In genomic region chr3:104556372-104557078, GRCh38 we compare ENCODE assay signal across 16 cellular contexts.
A peak's percentile ranks its signal among the peaks of the same experiment; 100 is the strongest.
DNase-seq lines count a peak whose midpoint lies in the region; ATAC-seq and TF ChIP-seq lines count a peak whose summit lies in the region.
"Had no signal": no experiment of that assay in that cellular context is flagged by ENCODE, and none has a peak within 500 bp of the region (broad histone marks: within the 10 kb centered on the region; RNA-seq: fewer than 3 reads in every experiment).

No MANE protein-coding gene starts in this region.

- H3K36me3 Mint-ChIP-seq in CD8-positive, alpha-beta memory T cell = no peaks in the 10 kb centered on the region
- H3K36me3 Mint-ChIP-seq in progenitor cell of endocrine pancreas (ENCODE audit: insufficient read depth) = no peaks in the 10 kb centered on the region

- no peaks in the 10 kb centered on the region for H3K27me3 Mint-ChIP-seq in CD8-positive, alpha-beta memory T cell
- H3K27me3 Mint-ChIP-seq in progenitor cell of endocrine pancreas = no peaks in the 10 kb centered on the region

- no peaks in the 10 kb centered on the region for H3K9me3 Mint-ChIP-seq in CD8-positive, alpha-beta memory T cell
- H3K9me3 Mint-ChIP-seq in progenitor cell of endocrine pancreas (ENCODE audit: low read depth) = no peaks in the 10 kb centered on the region

- H3K27ac Mint-ChIP-seq in CD8-positive, alpha-beta memory T cell = peak overlapping the region in 1 of 8 donors; percentile 27
- no peak overlapping the region for H3K27ac Mint-ChIP-seq in progenitor cell of endocrine pancreas

- ATAC-seq in HG03354 (IDR thresholded peaks at IDR 0.05; ENCODE audit: poor library complexity, severe bottlenecking, unreplicated experiment) (peak; percentile 70), GM19324 (IDR thresholded peaks at IDR 0.05; ENCODE audit: low FRiP score, unreplicated experiment) (no peak)
- ATAC-seq: A549 had no signal

- no peak overlapping the region for H3K27ac ChIP-seq in CD8-positive, alpha-beta memory T cell (ENCODE audit: low read depth, low read length)
- H3K27ac ChIP-seq: A549, adrenal gland, right atrium auricular region had no signal

- CTCF ChIA-PET in CD8-positive, alpha-beta memory T cell (lab: Charles Lee) = no interaction called here

- DNase-seq in AG09309 (ENCODE audit: low read depth) (peak; percentile 14), SK-N-DZ (ENCODE audit: low spot score) (peak; percentile 41), iPS-NIHi11 (ENCODE audit: low spot score) (peak; percentile 12), progenitor cell of endocrine pancreas (ENCODE audit: low spot score, unreplicated experiment) (no peak), NCI-H1694 (lab: John Stamatoyannopoulos, UW) (no peak)
- DNase-seq in CD8-positive, alpha-beta memory T cell = no peak
- DNase-seq: activated T-cell treated with anti-CD3 and anti-CD28 coated beads, Interleukin-2, amount 50 U/mL, for 1 hour; DMS53; stimulated activated CD4-positive, alpha-beta T cell treated with anti-CD3 and anti-CD28 coated beads, Interleukin-2, amount 100 ng/mL, for 48 hours; SW 1271; trophoblast cell had no signal

- no peaks in the 10 kb centered on the region for H3K27me3 ChIP-seq in CD8-positive, alpha-beta memory T cell (ENCODE audit: insufficient read depth, low read length, poor library complexity, severe bottlenecking)
- H3K27me3 ChIP-seq: adrenal gland, right atrium auricular region had no signal

- TF ChIP-seq CTCF in AG09309 (IDR thresholded peaks at IDR 0.05; ENCODE audit: control insufficient read depth, insufficient read depth, low read depth, low read length, missing control alignments) (no peak), progenitor cell of endocrine pancreas (IDR thresholded peaks at IDR 0.05; ENCODE audit: unreplicated experiment) (no peak)

- no peaks in the 10 kb centered on the region for H3K36me3 ChIP-seq in CD8-positive, alpha-beta memory T cell (ENCODE audit: insufficient read depth, low read length)
- H3K36me3 ChIP-seq: adrenal gland, right atrium auricular region had no signal

- POLR2A ChIA-PET in CD8-positive, alpha-beta memory T cell (lab: Charles Lee) = no interaction called here

- no peaks in the 10 kb centered on the region for H3K4me1 ChIP-seq in CD8-positive, alpha-beta memory T cell (ENCODE audit: insufficient read depth, low read length)
- H3K4me1 ChIP-seq: A549, right atrium auricular region had no signal

- H3K9me3 ChIP-seq in CD8-positive, alpha-beta memory T cell (ENCODE audit: low read length) = no peaks in the 10 kb centered on the region
- H3K9me3 ChIP-seq: A549, adrenal gland, right atrium auricular region had no signal

- H3K4me3 Mint-ChIP-seq in CD8-positive, alpha-beta memory T cell = no peak overlapping the region
- no peak overlapping the region for H3K4me3 Mint-ChIP-seq in progenitor cell of endocrine pancreas (ENCODE audit: low read depth)

- no peak overlapping the region for H3K4me3 ChIP-seq in AG09309 (ENCODE audit: control insufficient read depth, low read depth, low read length)
- no peak overlapping the region for H3K4me3 ChIP-seq in CD8-positive, alpha-beta memory T cell (ENCODE audit: low read length)
- H3K4me3 ChIP-seq: A549, adrenal gland, right atrium auricular region had no signal

- H3K4me1 Mint-ChIP-seq in CD8-positive, alpha-beta memory T cell = no peaks in the 10 kb centered on the region
- no peaks in the 10 kb centered on the region for H3K4me1 Mint-ChIP-seq in progenitor cell of endocrine pancreas (ENCODE audit: low read depth)

Comparison
In these comparisons a context has a peak if more than half of its experiments do, and no peak if none do; other contexts are left out.
1. DNase-seq: peak in AG09309 (single experiment), SK-N-DZ (single experiment) and iPS-NIHi11 (single experiment); none in CD8-positive, alpha-beta memory T cell (0 of 5), progenitor cell of endocrine pancreas (single experiment) and NCI-H1694 (single experiment).